ENCODE assay signal across 2 cellular contexts in the genomic region with DNA sequence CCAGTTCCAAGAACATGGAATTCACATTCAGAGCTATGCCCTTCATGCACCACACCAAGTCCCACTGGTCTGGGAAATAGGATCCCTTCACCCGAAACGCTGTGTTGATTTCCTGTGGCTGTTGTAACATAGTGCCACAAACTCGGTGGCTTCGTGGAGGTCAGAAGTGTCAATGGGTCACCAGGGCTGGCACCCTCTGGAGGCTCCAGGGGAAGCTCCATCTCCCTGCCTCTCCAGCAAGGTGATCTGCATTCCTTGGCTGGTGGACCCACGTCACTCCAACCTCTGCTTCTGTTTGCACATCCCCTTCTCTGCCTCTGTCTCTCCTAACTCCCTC.
TF ChIP-seq lines count a peak whose summit lies in the region.

No MANE protein-coding gene starts in this region.

TF ChIP-seq in K562, 482 proteins besides CTCF, POLR2A, EP300 and RAD21:
- TF ChIP-seq, protein P1, sequence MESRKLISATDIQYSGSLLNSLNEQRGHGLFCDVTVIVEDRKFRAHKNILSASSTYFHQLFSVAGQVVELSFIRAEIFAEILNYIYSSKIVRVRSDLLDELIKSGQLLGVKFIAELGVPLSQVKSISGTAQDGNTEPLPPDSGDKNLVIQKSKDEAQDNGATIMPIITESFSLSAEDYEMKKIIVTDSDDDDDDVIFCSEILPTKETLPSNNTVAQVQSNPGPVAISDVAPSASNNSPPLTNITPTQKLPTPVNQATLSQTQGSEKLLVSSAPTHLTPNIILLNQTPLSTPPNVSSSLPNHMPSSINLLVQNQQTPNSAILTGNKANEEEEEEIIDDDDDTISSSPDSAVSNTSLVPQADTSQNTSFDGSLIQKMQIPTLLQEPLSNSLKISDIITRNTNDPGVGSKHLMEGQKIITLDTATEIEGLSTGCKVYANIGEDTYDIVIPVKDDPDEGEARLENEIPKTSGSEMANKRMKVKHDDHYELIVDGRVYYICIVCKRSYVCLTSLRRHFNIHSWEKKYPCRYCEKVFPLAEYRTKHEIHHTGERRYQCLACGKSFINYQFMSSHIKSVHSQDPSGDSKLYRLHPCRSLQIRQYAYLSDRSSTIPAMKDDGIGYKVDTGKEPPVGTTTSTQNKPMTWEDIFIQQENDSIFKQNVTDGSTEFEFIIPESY (CRISPR knock-in tag; IDR thresholded peaks at IDR 0.05) = no peak
- TF ChIP-seq ZZZ3 (IDR thresholded peaks at IDR 0.05) = no peak

TF ChIP-seq in neural cell, 6 proteins besides CTCF, POLR2A, EP300 and RAD21:
- TF ChIP-seq TAF1 (IDR thresholded peaks at IDR 0.05; ENCODE audit: low read depth) (no peak), POLR2AphosphoS5 (IDR thresholded peaks at IDR 0.05) (no peak), EZH2 (IDR thresholded peaks at IDR 0.05; ENCODE audit: borderline replicate concordance, insufficient read depth, low read length, poor library complexity, severe bottlenecking) (no peak), MXI1 (conservative IDR thresholded peaks at IDR 0.05; ENCODE audit: poor library complexity, severe bottlenecking) (no peak), SMC3 (conservative IDR thresholded peaks at IDR 0.05; ENCODE audit: poor library complexity) (no peak)
- TF ChIP-seq, protein P2, sequence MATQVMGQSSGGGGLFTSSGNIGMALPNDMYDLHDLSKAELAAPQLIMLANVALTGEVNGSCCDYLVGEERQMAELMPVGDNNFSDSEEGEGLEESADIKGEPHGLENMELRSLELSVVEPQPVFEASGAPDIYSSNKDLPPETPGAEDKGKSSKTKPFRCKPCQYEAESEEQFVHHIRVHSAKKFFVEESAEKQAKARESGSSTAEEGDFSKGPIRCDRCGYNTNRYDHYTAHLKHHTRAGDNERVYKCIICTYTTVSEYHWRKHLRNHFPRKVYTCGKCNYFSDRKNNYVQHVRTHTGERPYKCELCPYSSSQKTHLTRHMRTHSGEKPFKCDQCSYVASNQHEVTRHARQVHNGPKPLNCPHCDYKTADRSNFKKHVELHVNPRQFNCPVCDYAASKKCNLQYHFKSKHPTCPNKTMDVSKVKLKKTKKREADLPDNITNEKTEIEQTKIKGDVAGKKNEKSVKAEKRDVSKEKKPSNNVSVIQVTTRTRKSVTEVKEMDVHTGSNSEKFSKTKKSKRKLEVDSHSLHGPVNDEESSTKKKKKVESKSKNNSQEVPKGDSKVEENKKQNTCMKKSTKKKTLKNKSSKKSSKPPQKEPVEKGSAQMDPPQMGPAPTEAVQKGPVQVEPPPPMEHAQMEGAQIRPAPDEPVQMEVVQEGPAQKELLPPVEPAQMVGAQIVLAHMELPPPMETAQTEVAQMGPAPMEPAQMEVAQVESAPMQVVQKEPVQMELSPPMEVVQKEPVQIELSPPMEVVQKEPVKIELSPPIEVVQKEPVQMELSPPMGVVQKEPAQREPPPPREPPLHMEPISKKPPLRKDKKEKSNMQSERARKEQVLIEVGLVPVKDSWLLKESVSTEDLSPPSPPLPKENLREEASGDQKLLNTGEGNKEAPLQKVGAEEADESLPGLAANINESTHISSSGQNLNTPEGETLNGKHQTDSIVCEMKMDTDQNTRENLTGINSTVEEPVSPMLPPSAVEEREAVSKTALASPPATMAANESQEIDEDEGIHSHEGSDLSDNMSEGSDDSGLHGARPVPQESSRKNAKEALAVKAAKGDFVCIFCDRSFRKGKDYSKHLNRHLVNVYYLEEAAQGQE (IDR thresholded peaks at IDR 0.05; ENCODE audit: borderline replicate concordance) = no peak
